Comparison of ENCODE assay signal across 8 cellular contexts in genomic region chr15:98649996-98650870, GRCh38. TPM values are rescaled to one million over a fixed set of nuclear protein-coding genes. Genes with fewer than 3 reads are reported as not detected.
DNase-seq lines count a peak whose midpoint lies in the region; ATAC-seq and TF ChIP-seq lines count a peak whose summit lies in the region.

No MANE protein-coding gene starts in this region.

- H3K36me3 ChIP-seq in adrenal gland (replicated peaks in 1 of 2) (no peaks in the 10 kb centered on the region), right atrium auricular region (no peaks in the 10 kb centered on the region)

- peak overlapping the region; percentile 99 for H3K27ac ChIP-seq in RWPE1
- H3K27ac ChIP-seq in adrenal gland, result peak overlapping the region; percentile 66 to 94 (median 85)
- H3K27ac ChIP-seq in right atrium auricular region, result peak overlapping the region; percentile 95 to 98

- H3K9me3 ChIP-seq in adrenal gland (replicated peaks in 1 of 3) (no peaks in the 10 kb centered on the region), right atrium auricular region (no peaks in the 10 kb centered on the region)

- intact Hi-C loops in adrenal gland (cut with DNase I), result loop anchor here (5.0 to 10.0 kb wide), 3 partner anchors 125 to 133 kb away; no protein-coding TSS in a partner anchor
- intact Hi-C loops in sciatic nerve (cut with DNase I), result loop anchor here (5.0 kb wide), 1 partner anchor 128 kb away; no protein-coding TSS in a partner anchor

- H3K4me1 ChIP-seq in adrenal gland (replicated peaks in 1 of 2) (peaks cover 0 to 31% of the 10 kb centered on the region in 2 donors), right atrium auricular region (peaks cover 0 to 43% of the 10 kb centered on the region in 2 donors)

- TF ChIP-seq POLR2A in adrenal gland (IDR thresholded peaks at IDR 0.05), result peak in 1 of 2 donors; percentile 65

- ATAC-seq in sciatic nerve, result peak; percentile 16
- ATAC-seq in left lobe of liver, result no peak

- DNase-seq in ELR (ENCODE audit: low read depth), result peak; percentile 40
- no peak for DNase-seq in RWPE1 (ENCODE audit: low spot score)
- DNase-seq in adrenal gland, result peak; percentile 42 to 73 (median 61)
- peak; percentile 69 for DNase-seq in right atrium auricular region (ENCODE audit: low spot score)
- DNase-seq in sciatic nerve (ENCODE audit: low spot score), result peak; percentile 72
- no peak for DNase-seq in SW 1271 (lab: John Stamatoyannopoulos, UW)
- DNase-seq in cerebellar nuclear complex (lab: John Stamatoyannopoulos, UW), result no peak
- DNase-seq in left lobe of liver (ENCODE audit: low spot score), result no peak

- CTCF ChIA-PET in RWPE1 (lab: Yijun Ruan, JAX), result interaction anchor here (0.6 kb wide), 1 partner anchor 184 kb away, joined by 3 read pairs; no protein-coding TSS in a partner anchor

- POLR2A ChIA-PET in RWPE1 (lab: Yijun Ruan, JAX; ENCODE audit: low non-redundant PET), result no interaction called here

- WGBS in adrenal gland, 4 donors, result 0 to 1% (median 1%) methylated on average over 41 to 88 of the region's 88 CpGs

- H3K4me3 ChIP-seq in adrenal gland (peak overlapping the region; percentile 86 to 98 (median 90)), right atrium auricular region (peak overlapping the region; percentile 85 to 91)

- TF ChIP-seq CTCF in RWPE1 (conservative IDR thresholded peaks at IDR 0.05; ENCODE audit: low read depth), result no peak
- TF ChIP-seq CTCF in adrenal gland (IDR thresholded peaks at IDR 0.05), result no peak
- TF ChIP-seq CTCF in right atrium auricular region (IDR thresholded peaks at IDR 0.05), result no peak

- peaks cover 9% of the 10 kb centered on the region for H3K27me3 ChIP-seq in adrenal gland
- H3K27me3 ChIP-seq in right atrium auricular region, result no peaks in the 10 kb centered on the region

RNA-seq across cellular contexts. Expression of gene IGF1R, which starts 1.9 kb away (rescaled TPM):
- total RNA-seq in adrenal gland (100 to 1,000 TPM in 1 of 8 donors, 10 to 100 TPM in 7; 44.1 to 138 (median 72.5) TPM), right atrium auricular region (10 to 100 TPM; 32.1 to 64.1 TPM), sciatic nerve (85.9 TPM), left lobe of liver (3.3 TPM)
- 10 to 100 TPM in 2 of 3 donors, 1 to 10 TPM in 1; 8.6 to 27.4 (median 11.2) TPM for polyA plus RNA-seq in adrenal gland

Comparison
In these comparisons a context has a peak if more than half of its experiments do, and no peak if none do; other contexts are left out.
1. DNase-seq: peak in ELR (single experiment), adrenal gland (7 of 7), right atrium auricular region (single experiment) and sciatic nerve (single experiment); none in RWPE1 (single experiment), SW 1271 (0 of 2), cerebellar nuclear complex (0 of 2) and left lobe of liver (single experiment).
2. Peak in every context shown above with its lines, with median percentiles within 50 percentile points of each other: H3K27ac ChIP-seq.